ENCODE assay signal across 1 cellular context in the genomic region with DNA sequence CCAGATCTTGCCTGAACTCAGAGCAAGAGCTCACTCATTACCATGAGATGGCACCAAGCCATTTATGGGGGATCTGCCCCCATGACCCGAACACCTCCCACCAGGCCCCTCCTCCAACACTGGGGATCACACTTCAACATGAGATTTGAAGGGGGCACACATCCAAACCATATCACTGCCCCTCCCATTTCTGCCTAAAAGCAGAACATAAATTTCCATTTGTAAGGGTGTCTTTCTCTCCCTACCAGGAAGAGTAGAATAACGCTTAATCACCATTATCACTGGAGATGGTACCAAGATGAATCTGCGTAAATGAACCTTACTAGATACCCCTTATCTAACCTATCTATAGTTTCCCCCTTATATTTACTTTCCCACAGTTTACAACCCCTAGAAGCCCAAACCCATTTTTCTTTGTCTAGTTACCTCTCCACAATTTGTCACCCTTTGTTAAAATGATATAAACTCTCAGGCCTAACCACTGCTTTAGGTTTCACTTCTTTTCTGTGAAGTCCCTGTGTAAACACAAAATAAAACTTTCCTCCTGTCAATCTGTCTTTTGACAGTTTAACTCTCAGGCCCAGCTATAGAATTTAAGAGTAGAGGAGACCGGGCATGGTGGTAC.
TF ChIP-seq lines count a peak whose summit lies in the region.

No MANE protein-coding gene starts in this region.

TF ChIP-seq in GM12878, 131 proteins besides CTCF, POLR2A, EP300 and RAD21 (continued from another document):
- TF ChIP-seq ZBTB11 (CRISPR knock-in tag; IDR thresholded peaks at IDR 0.05) (no peak), ASH2L (IDR thresholded peaks at IDR 0.05; ENCODE audit: borderline replicate concordance, low read depth) (no peak), POU2F2 (IDR thresholded peaks at IDR 0.05; ENCODE audit: borderline replicate concordance, low read depth, low read length) (no peak), CBFB (IDR thresholded peaks at IDR 0.05; ENCODE audit: low read depth) (peak; percentile 58; the same call in 1 of the 2 replicates), JUND (IDR thresholded peaks at IDR 0.05; ENCODE audit: low read depth, low read length) (no peak), PBX3 (IDR thresholded peaks at IDR 0.05; ENCODE audit: insufficient replicate concordance, low read depth, low read length) (peak; percentile 78), POLR2AphosphoS2 (IDR thresholded peaks at IDR 0.05; ENCODE audit: low read depth, low read length) (no peak), SP1 (IDR thresholded peaks at IDR 0.05; ENCODE audit: low read depth, low read length) (no peak), NR2C2 (IDR thresholded peaks at IDR 0.05; ENCODE audit: borderline replicate concordance, control insufficient read depth, insufficient read length, low read depth) (no peak), JUNB (IDR thresholded peaks at IDR 0.05) (peak; percentile 48), SRF (IDR thresholded peaks at IDR 0.05; ENCODE audit: low read depth in 2 of 2, low read length in 2 of 2) (no peak), CEBPB (IDR thresholded peaks at IDR 0.05; ENCODE audit: borderline replicate concordance in 1 of 2, low read depth in 2 of 2, low read length in 2 of 2) (no peak), E2F8 (IDR thresholded peaks at IDR 0.05; ENCODE audit: low read depth, partially characterized antibody) (no peak), ZZZ3 (IDR thresholded peaks at IDR 0.05; ENCODE audit: control insufficient read depth, insufficient read length, low read depth) (no peak), YY1 (IDR thresholded peaks at IDR 0.05; ENCODE audit: low read depth, low read length) (no peak), ZNF217 (IDR thresholded peaks at IDR 0.05) (no peak), ZSCAN29 (IDR thresholded peaks at IDR 0.05) (no peak)
- TF ChIP-seq, protein P1, sequence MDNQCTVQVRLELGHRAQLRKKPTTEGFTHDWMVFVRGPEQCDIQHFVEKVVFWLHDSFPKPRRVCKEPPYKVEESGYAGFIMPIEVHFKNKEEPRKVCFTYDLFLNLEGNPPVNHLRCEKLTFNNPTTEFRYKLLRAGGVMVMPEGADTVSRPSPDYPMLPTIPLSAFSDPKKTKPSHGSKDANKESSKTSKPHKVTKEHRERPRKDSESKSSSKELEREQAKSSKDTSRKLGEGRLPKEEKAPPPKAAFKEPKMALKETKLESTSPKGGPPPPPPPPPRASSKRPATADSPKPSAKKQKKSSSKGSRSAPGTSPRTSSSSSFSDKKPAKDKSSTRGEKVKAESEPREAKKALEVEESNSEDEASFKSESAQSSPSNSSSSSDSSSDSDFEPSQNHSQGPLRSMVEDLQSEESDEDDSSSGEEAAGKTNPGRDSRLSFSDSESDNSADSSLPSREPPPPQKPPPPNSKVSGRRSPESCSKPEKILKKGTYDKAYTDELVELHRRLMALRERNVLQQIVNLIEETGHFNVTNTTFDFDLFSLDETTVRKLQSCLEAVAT (IDR thresholded peaks at IDR 0.05) = peak; percentile 77; the same call in 1 of the 2 replicates
- TF ChIP-seq, protein P2, sequence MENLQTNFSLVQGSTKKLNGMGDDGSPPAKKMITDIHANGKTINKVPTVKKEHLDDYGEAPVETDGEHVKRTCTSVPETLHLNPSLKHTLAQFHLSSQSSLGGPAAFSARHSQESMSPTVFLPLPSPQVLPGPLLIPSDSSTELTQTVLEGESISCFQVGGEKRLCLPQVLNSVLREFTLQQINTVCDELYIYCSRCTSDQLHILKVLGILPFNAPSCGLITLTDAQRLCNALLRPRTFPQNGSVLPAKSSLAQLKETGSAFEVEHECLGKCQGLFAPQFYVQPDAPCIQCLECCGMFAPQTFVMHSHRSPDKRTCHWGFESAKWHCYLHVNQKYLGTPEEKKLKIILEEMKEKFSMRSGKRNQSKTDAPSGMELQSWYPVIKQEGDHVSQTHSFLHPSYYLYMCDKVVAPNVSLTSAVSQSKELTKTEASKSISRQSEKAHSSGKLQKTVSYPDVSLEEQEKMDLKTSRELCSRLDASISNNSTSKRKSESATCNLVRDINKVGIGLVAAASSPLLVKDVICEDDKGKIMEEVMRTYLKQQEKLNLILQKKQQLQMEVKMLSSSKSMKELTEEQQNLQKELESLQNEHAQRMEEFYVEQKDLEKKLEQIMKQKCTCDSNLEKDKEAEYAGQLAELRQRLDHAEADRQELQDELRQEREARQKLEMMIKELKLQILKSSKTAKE (IDR thresholded peaks at IDR 0.05; ENCODE audit: low read depth, poor library complexity, severe bottlenecking) = peak; percentile 84
